Comparison of ENCODE assay signal across 6 cellular contexts in genomic region chr6:30741789-30742315, GRCh38. TPM values are rescaled to one million over a fixed set of nuclear protein-coding genes. Genes with fewer than 3 reads are reported as not detected.
DNase-seq lines count a peak whose midpoint lies in the region.

No MANE protein-coding gene starts in this region.

- DNase-seq in CD4-positive, alpha-beta memory T cell = no peak
- DNase-seq in SW480 (ENCODE audit: low spot score) (peak; percentile 41), hippocampal formation (lab: John Stamatoyannopoulos, UW) (no peak), GM19240 (ENCODE audit: insufficient read length, low spot score) (no peak), NCI-H526 treated with DMSO at 0.1 percent for 48 hours (lab: John Stamatoyannopoulos, UW) (no peak)

- peak overlapping the region; percentile 40 to 64 for H3K4me3 ChIP-seq in CD4-positive, alpha-beta memory T cell (ENCODE audit: low read length in 2 of 2)
- H3K4me3 ChIP-seq in iPS-20b (ENCODE audit: low read length) = peak overlapping the region; percentile 96

- H3K36me3 Mint-ChIP-seq in CD4-positive, alpha-beta memory T cell = peaks cover 29 to 36% of the 10 kb centered on the region in 2 donors

- POLR2A ChIA-PET in CD4-positive, alpha-beta memory T cell (lab: Charles Lee; ENCODE audit: partially characterized antibody) = interaction anchor here (0.5 to 3.7 kb wide), 11 partner anchors 11 to 234 kb away, joined by 3 to 19 read pairs (median 3); partner anchors contain the start of genes DHX16, MRPS18B and PPP1R10

- no peaks in the 10 kb centered on the region for H3K27me3 ChIP-seq in CD4-positive, alpha-beta memory T cell (ENCODE audit: insufficient read depth, low read length)
- H3K27me3 ChIP-seq in iPS-20b (ENCODE audit: insufficient read depth, low read length) = peaks cover 8% of the 10 kb centered on the region; the same call in 1 of the 2 replicates

- H3K9me3 ChIP-seq in CD4-positive, alpha-beta memory T cell (ENCODE audit: control insufficient read depth in 1 of 2, low read length in 2 of 2) = no peaks in the 10 kb centered on the region
- no peaks in the 10 kb centered on the region for H3K9me3 ChIP-seq in iPS-20b (ENCODE audit: insufficient read depth, low read depth, low read length)

- peak overlapping the region; percentile 63 for H3K27ac ChIP-seq in CD4-positive, alpha-beta memory T cell (ENCODE audit: low read depth, low read length)
- peak overlapping the region; percentile 82 for H3K27ac ChIP-seq in iPS-20b (ENCODE audit: low read length)

- H3K27me3 Mint-ChIP-seq in CD4-positive, alpha-beta memory T cell = no peaks in the 10 kb centered on the region

- intact Hi-C loops in CD4-positive, alpha-beta memory T cell (cut with micrococcal nuclease) = loop anchor here (2.0 to 5.0 kb wide), 2 partner anchors 51 to 70 kb away; no protein-coding TSS in a partner anchor

- peak overlapping the region; percentile 74 to 92 (median 85) for H3K27ac Mint-ChIP-seq in CD4-positive, alpha-beta memory T cell

- peak overlapping the region; percentile 90 for H3K9ac ChIP-seq in iPS-20b (ENCODE audit: low read depth, low read length)

- H3K9me3 Mint-ChIP-seq in CD4-positive, alpha-beta memory T cell = no peaks in the 10 kb centered on the region

- H3K4me1 Mint-ChIP-seq in CD4-positive, alpha-beta memory T cell = peaks cover 46 to 78% (median 63%) of the 10 kb centered on the region in 4 donors

- H3K4me1 ChIP-seq in CD4-positive, alpha-beta memory T cell (ENCODE audit: insufficient read depth, low read length) = peaks cover 61% of the 10 kb centered on the region
- H3K4me1 ChIP-seq in iPS-20b (ENCODE audit: insufficient read depth, low read length) = peaks cover 9% of the 10 kb centered on the region; the same call in 1 of the 2 replicates

- H3K36me3 ChIP-seq in CD4-positive, alpha-beta memory T cell (ENCODE audit: insufficient read depth, low read length) = peaks cover 16% of the 10 kb centered on the region
- H3K36me3 ChIP-seq in iPS-20b (ENCODE audit: insufficient read depth, low read depth, low read length) = peaks cover 45% of the 10 kb centered on the region

- CTCF ChIA-PET in CD4-positive, alpha-beta memory T cell (lab: Charles Lee; ENCODE audit: partially characterized antibody) = interaction anchor here (1.2 to 4.0 kb wide), 2 partner anchors 11 to 88 kb away, joined by 3 to 27 read pairs; no protein-coding TSS in a partner anchor

- H3K4me3 Mint-ChIP-seq in CD4-positive, alpha-beta memory T cell = peak overlapping the region; percentile 87 to 91 (median 90)

RNA-seq across cellular contexts. Expression of gene FLOT1, which starts 0.6 kb away (rescaled TPM):
- 10 to 100 TPM; 75.3 to 78.5 TPM for total RNA-seq in CD4-positive, alpha-beta memory T cell
- polyA plus RNA-seq in CD4-positive, alpha-beta memory T cell = 10 to 100 TPM; 74.6 to 82.1 TPM

RNA-seq across cellular contexts. Expression of gene IER3, which starts 2.5 kb away (rescaled TPM):
- total RNA-seq in CD4-positive, alpha-beta memory T cell = 10 to 100 TPM; 11.3 to 11.4 TPM
- polyA plus RNA-seq in CD4-positive, alpha-beta memory T cell = under 1 TPM; 0.77 to 0.83 TPM

RNA-seq across cellular contexts. Expression of gene TUBB, which starts 21.7 kb away (rescaled TPM):
- total RNA-seq in CD4-positive, alpha-beta memory T cell = 100 to 1,000 TPM; 285 to 300 TPM
- polyA plus RNA-seq in CD4-positive, alpha-beta memory T cell = 100 to 1,000 TPM in 1 of 2 donors, 10 to 100 TPM in 1; 74.8 to 142 TPM

RNA-seq across cellular contexts. Expression of gene MDC1, which starts 24.8 kb away (rescaled TPM):
- total RNA-seq in CD4-positive, alpha-beta memory T cell = 10 to 100 TPM; 60.7 to 73.5 TPM
- 1 to 10 TPM in 1 of 2 donors, not detected in 1; 9.8 TPM for polyA plus RNA-seq in CD4-positive, alpha-beta memory T cell

RNA-seq across cellular contexts. Expression of gene NRM, which starts 51.1 kb away (rescaled TPM):
- total RNA-seq in CD4-positive, alpha-beta memory T cell = 1 to 10 TPM; 6.4 to 6.6 TPM
- polyA plus RNA-seq in CD4-positive, alpha-beta memory T cell = 10 to 100 TPM in 1 of 2 donors, 1 to 10 TPM in 1; 9.1 to 15.8 TPM
